ENCODE assay signal across 24 cellular contexts in genomic region chr4:48369248-48369647, GRCh38. TPM values are rescaled to one million over a fixed set of nuclear protein-coding genes. Genes with fewer than 3 reads are reported as not detected.
A peak's percentile ranks its signal among the peaks of the same experiment; 100 is the strongest.
DNase-seq lines count a peak whose midpoint lies in the region; ATAC-seq, FAIRE-seq and TF ChIP-seq lines count a peak whose summit lies in the region.
"Had no signal": no experiment of that assay in that cellular context is flagged by ENCODE, and none has a peak within 500 bp of the region (broad histone marks: within the 10 kb centered on the region; RNA-seq: fewer than 3 reads in every experiment).

No MANE protein-coding gene starts in this region.

- H3K27ac ChIP-seq in A549 (no peak overlapping the region), H9 (ENCODE audit: insufficient read length, low read depth, low read length) (no peak overlapping the region)
- H3K27ac ChIP-seq: breast epithelium, lower lobe of right lung, neutrophil, prostate gland, SJSA1, skin epidermis, suprapubic skin had no signal

- peaks cover 5% of the 10 kb centered on the region; the same call in 1 of the 2 replicates for H3K79me2 ChIP-seq in H9 (ENCODE audit: insufficient read depth, low read length)

- no peak overlapping the region for H2BK120ac ChIP-seq in H9 (ENCODE audit: low read depth, low read length, poor library complexity, severe bottlenecking)

- no peaks in the 10 kb centered on the region for H3K23me2 ChIP-seq in H9 (ENCODE audit: insufficient read length, low read depth, low read length, poor library complexity, severe bottlenecking)

- peaks cover 33% of the 10 kb centered on the region in 2 experiments for H3K4me1 Mint-ChIP-seq in H9
- peaks cover 19% of the 10 kb centered on the region for H3K4me1 Mint-ChIP-seq in activated T-helper 17 cell treated with anti-CD3 and anti-CD28 coated beads, Interleukin-2, amount 50 U/mL, for 72 hours
- H3K4me1 Mint-ChIP-seq in immature natural killer cell: peaks cover 55 to 70% of the 10 kb centered on the region in 2 donors

- no peaks in the 10 kb centered on the region for H4K20me1 ChIP-seq in H9 (ENCODE audit: control insufficient read depth, insufficient read depth, insufficient read length)

- H3K27me3 ChIP-seq in H9 (ENCODE audit: insufficient read depth, low read length): no peaks in the 10 kb centered on the region
- H3K27me3 ChIP-seq: breast epithelium, neutrophil, SJSA1, suprapubic skin had no signal

- H3K56ac ChIP-seq in H9 (ENCODE audit: insufficient read length, low read depth, low read length): no peak overlapping the region

- DNase-seq in A549 (ENCODE audit: low read depth in 1 of 2, low spot score in 1 of 2) (no peak), H9 (no peak), immature natural killer cell (no peak), DMS79 (lab: John Stamatoyannopoulos, UW) (no peak), midbrain (lab: John Stamatoyannopoulos, UW) (no peak)
- no peak for DNase-seq in activated CD4-positive, alpha-beta T cell treated with anti-CD3 and anti-CD28 coated beads for 4 hours
- DNase-seq: activated CD4-positive, alpha-beta T cell treated with anti-CD3 and anti-CD28 coated beads, Interleukin-2, amount 10 ng/mL, durations not matched to agents 24 days and 14 days; activated naive CD4-positive, alpha-beta T cell treated with anti-CD3 and anti-CD28 coated beads for 36 hours; activated T-cell treated with anti-CD3 and anti-CD28 coated beads, Interleukin-2, amount 50 U/mL, for 48 hours; glutamatergic neuron; kidney glomerular epithelial cell; lower lobe of right lung; NCI-H1436 treated with DMSO at 0.1 percent for 48 hours; NCI-H524 had no signal

- no peak overlapping the region for H2AK5ac ChIP-seq in H9 (ENCODE audit: insufficient read length, low read length)

- H2BK20ac ChIP-seq in H9 (ENCODE audit: low read depth, low read length, poor library complexity, severe bottlenecking): no peak overlapping the region

- H3K23ac ChIP-seq in H9 (ENCODE audit: insufficient read length, low read depth, low read length): no peak overlapping the region

- FAIRE-seq in A549 (lab: Jason Lieb, UNC): no peak
- FAIRE-seq: GM12891 had no signal

- H3K9me3 ChIP-seq in A549 (no peaks in the 10 kb centered on the region), H9 (ENCODE audit: control insufficient read depth, low read depth, low read length) (no peaks in the 10 kb centered on the region)
- H3K9me3 ChIP-seq: breast epithelium, lower lobe of right lung, neutrophil, prostate gland, SJSA1, suprapubic skin had no signal

- no peak for ATAC-seq in A549
- ATAC-seq in activated T-helper 17 cell treated with anti-CD3 and anti-CD28 coated beads, Interleukin-2, amount 50 U/mL, for 72 hours (replicated peaks): no peak
- ATAC-seq in HG03342 (IDR thresholded peaks at IDR 0.05; ENCODE audit: unreplicated experiment): no peak
- ATAC-seq: lower lobe of right lung had no signal

- H2BK15ac ChIP-seq in H9 (ENCODE audit: low read depth, low read length): no peak overlapping the region

- POLR2A ChIA-PET in A549 (lab: Yijun Ruan, JAX): no interaction called here

- H4K91ac ChIP-seq in H9 (ENCODE audit: insufficient read length, low read depth, low read length): no peak overlapping the region

- H3K4me3 Mint-ChIP-seq in H9 (no peak overlapping the region), immature natural killer cell (peak overlapping the region in 1 of 5 donors; percentile 46)
- no peak overlapping the region for H3K4me3 Mint-ChIP-seq in activated T-helper 17 cell treated with anti-CD3 and anti-CD28 coated beads, Interleukin-2, amount 50 U/mL, for 72 hours
- H3K4me3 Mint-ChIP-seq: activated CD4-positive, alpha-beta T cell treated with anti-CD3 and anti-CD28 coated beads, Interleukin-2, amount 10 ng/mL, durations not matched to agents 24 days and 14 days; activated naive CD4-positive, alpha-beta T cell treated with anti-CD3 and anti-CD28 coated beads for 36 hours; B cell had no signal

- no peak overlapping the region for H3K9ac ChIP-seq in H9 (ENCODE audit: extremely low read depth, insufficient read length, low read length)

- no peak overlapping the region for H4K5ac ChIP-seq in H9 (ENCODE audit: insufficient read length, low read depth, low read length)

- CTCF ChIA-PET in A549 (lab: Yijun Ruan, JAX): no interaction called here

- H3T11ph ChIP-seq in H9 (ENCODE audit: low read length): no peak overlapping the region

- peaks cover 8 to 24% (median 11%) of the 10 kb centered on the region in 3 experiments for H3K36me3 Mint-ChIP-seq in H9 (ENCODE audit: insufficient read depth in 1 of 3, low read depth in 3 of 3)
- H3K36me3 Mint-ChIP-seq in activated T-helper 17 cell treated with anti-CD3 and anti-CD28 coated beads, Interleukin-2, amount 50 U/mL, for 72 hours (ENCODE audit: low read depth): peaks cover 12% of the 10 kb centered on the region
- H3K36me3 Mint-ChIP-seq in immature natural killer cell: no peaks in the 10 kb centered on the region

- no peak for TF ChIP-seq POLR2A in A549 (IDR thresholded peaks at IDR 0.05; ENCODE audit: low read length)

- TF ChIP-seq RAD21 in A549 (conservative IDR thresholded peaks at IDR 0.05 in 1 of 2, IDR thresholded peaks at IDR 0.05 in 1 of 2): no peak

- H3K9me3 Mint-ChIP-seq in H9 (peaks cover 11 to 12% of the 10 kb centered on the region in 2 experiments), immature natural killer cell (no peaks in the 10 kb centered on the region)
- H3K9me3 Mint-ChIP-seq in activated T-helper 17 cell treated with anti-CD3 and anti-CD28 coated beads, Interleukin-2, amount 50 U/mL, for 72 hours: no peaks in the 10 kb centered on the region
- H3K9me3 Mint-ChIP-seq: activated CD4-positive, alpha-beta T cell treated with anti-CD3 and anti-CD28 coated beads, Interleukin-2, amount 10 ng/mL, durations not matched to agents 24 days and 14 days; activated naive CD4-positive, alpha-beta T cell treated with anti-CD3 and anti-CD28 coated beads for 36 hours had no signal

- TF ChIP-seq EP300 in A549 (IDR thresholded peaks at IDR 0.05): no peak

- H2AFZ ChIP-seq in H9 (ENCODE audit: low read length): no peak overlapping the region

- peaks cover 23% of the 10 kb centered on the region for H3K4me1 ChIP-seq in A549
- no peaks in the 10 kb centered on the region for H3K4me1 ChIP-seq in H9 (ENCODE audit: insufficient read depth, low read length)
- H3K4me1 ChIP-seq: breast epithelium, SJSA1 had no signal

- H3K18ac ChIP-seq in H9 (ENCODE audit: insufficient read length, low read depth, low read length): no peak overlapping the region

- H3K27ac Mint-ChIP-seq in H9 (peak overlapping the region in 2 of 3 experiments; percentile 20 to 61; a peak in 2 of 7 replicates), immature natural killer cell (peak overlapping the region; percentile 0 to 88 (median 58))
- peak overlapping the region; percentile 53 for H3K27ac Mint-ChIP-seq in activated T-helper 17 cell treated with anti-CD3 and anti-CD28 coated beads, Interleukin-2, amount 50 U/mL, for 72 hours
- H3K27ac Mint-ChIP-seq: activated CD4-positive, alpha-beta T cell treated with anti-CD3 and anti-CD28 coated beads, Interleukin-2, amount 10 ng/mL, durations not matched to agents 24 days and 14 days; activated naive CD4-positive, alpha-beta T cell treated with anti-CD3 and anti-CD28 coated beads for 36 hours; B cell had no signal

- H4K8ac ChIP-seq in H9 (replicated peaks; ENCODE audit: insufficient read length, low read depth, low read length): no peak overlapping the region

- H3K4me2 ChIP-seq in A549: peak overlapping the region; percentile 42; the same call in 2 of the 3 replicates
- H3K4me2 ChIP-seq in H9 (ENCODE audit: insufficient read depth, insufficient read length, low read length): no peak overlapping the region

- 3% methylated on average over 2 of the region's 2 CpGs for WGBS in A549 (ENCODE audit: missing lambda C conversion rate)
- no CpG with 5 or more reads among the region's 2 CpGs for WGBS in H9 (ENCODE audit: extremely low coverage, insufficient read length, low lambda C conversion rate)

- H3K79me1 ChIP-seq in H9 (ENCODE audit: insufficient read depth, low read depth, low read length, poor library complexity, severe bottlenecking): no peaks in the 10 kb centered on the region

- H2BK12ac ChIP-seq in H9 (ENCODE audit: insufficient read length, low read depth, low read length): no peak overlapping the region

- H2BK5ac ChIP-seq in H9 (ENCODE audit: insufficient read length, low read length): no peak overlapping the region

- no peak overlapping the region for H3K14ac ChIP-seq in H9 (ENCODE audit: insufficient read depth, low read length)

- H3K4ac ChIP-seq in H9 (ENCODE audit: low read depth, low read length): no peak overlapping the region

- no peak overlapping the region for H3K4me3 ChIP-seq in A549
- H3K4me3 ChIP-seq: breast epithelium, lower lobe of right lung, prostate gland, SJSA1, skin epidermis, suprapubic skin had no signal

- H3K27me3 Mint-ChIP-seq in H9 (ENCODE audit: low read depth): no peaks in the 10 kb centered on the region
- H3K27me3 Mint-ChIP-seq in activated T-helper 17 cell treated with anti-CD3 and anti-CD28 coated beads, Interleukin-2, amount 50 U/mL, for 72 hours: no peaks in the 10 kb centered on the region
- no peaks in the 10 kb centered on the region for H3K27me3 Mint-ChIP-seq in immature natural killer cell (ENCODE audit: low read depth in 3 of 3)
- H3K27me3 Mint-ChIP-seq: activated CD4-positive, alpha-beta T cell treated with anti-CD3 and anti-CD28 coated beads, Interleukin-2, amount 10 ng/mL, durations not matched to agents 24 days and 14 days; B cell had no signal

- TF ChIP-seq CTCF in A549 (IDR thresholded peaks at IDR 0.05): no peak
- no peak for TF ChIP-seq CTCF in H9 (conservative IDR thresholded peaks at IDR 0.05)

TF ChIP-seq in A549, 52 proteins besides CTCF, POLR2A, EP300 and RAD21 (continues in another document):
- TF ChIP-seq HOXB5 (CRISPR knock-in tag; IDR thresholded peaks at IDR 0.05): no peak
- no peak for TF ChIP-seq HOXB13 (CRISPR knock-in tag; IDR thresholded peaks at IDR 0.05; ENCODE audit: low read depth)
- TF ChIP-seq ZC3H11A (IDR thresholded peaks at IDR 0.05): no peak
- TF ChIP-seq ZFP36 (IDR thresholded peaks at IDR 0.05; ENCODE audit: borderline replicate concordance, partially characterized antibody): no peak
- no peak for TF ChIP-seq EHMT2 (IDR thresholded peaks at IDR 0.05; ENCODE audit: low read depth)

RNA-seq across cellular contexts. Expression of gene SLAIN2, which starts 27.9 kb away (rescaled TPM):
- 14.4 and 25.4 TPM in 2 replicates for polyA plus RNA-seq in A549 (2011; rRNA removed)
- 7.6 and 12.4 TPM in 2 replicates for polyA plus RNA-seq in A549 (2012; cell fraction: cytosol; rRNA removed)
- polyA plus RNA-seq in A549 (2012; cell fraction: nucleus; rRNA removed): 5.3 and 6.2 TPM in 2 replicates
- polyA plus RNA-seq in A549 (2017; fragmentation: RNase III; extraction: RNeasy Plus Mini Kit Qiagen cat#74134 plus additional on column Dnase treatment): 13.7 to 14.8 TPM (median 14.6 TPM) in 3 replicates
- polyA minus RNA-seq in A549 (2011; rRNA and poly(A)+ RNA removed): 8.1 and 11.9 TPM in 2 replicates
- 30.8 and 32.0 TPM in 2 replicates for total RNA-seq in H9 (2021)
- 10 to 100 TPM; 38.5 to 52.0 TPM for total RNA-seq in activated T-helper 17 cell treated with anti-CD3 and anti-CD28 coated beads, Interleukin-2, amount 50 U/mL, for 72 hours
- polyA plus RNA-seq in immature natural killer cell: 10 to 100 TPM; 15.0 to 36.5 (median 28.4) TPM
